In the genomic region with DNA sequence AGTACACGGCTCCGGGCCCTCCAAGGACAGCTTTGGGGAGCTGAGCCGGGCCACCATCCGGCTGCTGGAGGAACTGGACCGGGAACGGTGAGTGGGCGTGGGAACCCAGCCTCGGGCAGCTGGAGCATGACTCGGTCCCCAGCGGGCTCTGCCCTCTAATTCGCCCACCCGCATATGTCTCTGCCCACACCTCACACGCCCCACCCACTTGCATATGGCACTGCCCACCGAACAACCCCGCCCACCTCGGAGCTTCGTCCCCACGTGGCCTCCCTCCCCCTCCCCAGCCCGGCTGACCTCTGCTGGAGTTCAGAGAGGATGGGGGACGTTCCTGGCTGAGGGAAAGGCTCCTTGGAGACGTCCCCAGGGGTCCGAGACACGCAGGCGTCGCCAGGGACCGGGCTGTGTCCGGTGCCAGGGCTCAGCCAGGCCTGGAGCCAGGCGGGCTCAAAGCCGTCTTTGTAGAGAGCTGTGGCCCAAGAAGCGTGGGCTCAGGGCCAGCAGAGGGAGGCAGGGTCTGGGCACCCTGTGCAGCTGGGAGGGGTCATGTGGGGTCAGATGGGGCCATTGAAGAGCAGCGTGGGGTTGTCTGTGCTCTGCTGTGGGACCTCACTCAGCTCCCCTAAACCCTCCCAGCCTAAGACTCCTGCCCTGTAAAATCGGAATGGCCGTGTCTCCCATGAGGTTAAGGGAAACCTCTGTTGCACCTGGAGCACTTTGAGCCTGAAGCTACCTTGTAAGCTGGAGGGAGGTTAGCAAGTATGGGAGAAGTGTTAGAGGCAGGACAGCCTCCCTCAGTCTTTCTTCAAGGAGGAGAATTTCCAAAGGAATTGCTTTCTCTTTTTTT, we compare ENCODE assay signal across 1 cellular context.
A peak's percentile ranks its signal among the peaks of the same experiment; 100 is the strongest.
TF ChIP-seq lines count a peak whose summit lies in the region.

No MANE protein-coding gene starts in this region.

TF ChIP-seq in H1, 55 proteins besides CTCF, POLR2A, EP300 and RAD21:
- no peak for TF ChIP-seq POLR2AphosphoS5 (IDR thresholded peaks at IDR 0.05; ENCODE audit: low read depth, low read length)
- no peak for TF ChIP-seq FOSL1 (IDR thresholded peaks at IDR 0.05; ENCODE audit: insufficient read depth, low read depth, low read length)
- TF ChIP-seq, protein P1, sequence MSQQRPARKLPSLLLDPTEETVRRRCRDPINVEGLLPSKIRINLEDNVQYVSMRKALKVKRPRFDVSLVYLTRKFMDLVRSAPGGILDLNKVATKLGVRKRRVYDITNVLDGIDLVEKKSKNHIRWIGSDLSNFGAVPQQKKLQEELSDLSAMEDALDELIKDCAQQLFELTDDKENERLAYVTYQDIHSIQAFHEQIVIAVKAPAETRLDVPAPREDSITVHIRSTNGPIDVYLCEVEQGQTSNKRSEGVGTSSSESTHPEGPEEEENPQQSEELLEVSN (IDR thresholded peaks at IDR 0.05) = 0 out of 2 replicates have a peak, but pooled peaks have one; percentile 50
- TF ChIP-seq, protein P2, sequence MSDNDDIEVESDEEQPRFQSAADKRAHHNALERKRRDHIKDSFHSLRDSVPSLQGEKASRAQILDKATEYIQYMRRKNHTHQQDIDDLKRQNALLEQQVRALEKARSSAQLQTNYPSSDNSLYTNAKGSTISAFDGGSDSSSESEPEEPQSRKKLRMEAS (IDR thresholded peaks at IDR 0.05) = peak; percentile 82
